9 cellular contexts compared by ENCODE assay signal in the genomic region with DNA sequence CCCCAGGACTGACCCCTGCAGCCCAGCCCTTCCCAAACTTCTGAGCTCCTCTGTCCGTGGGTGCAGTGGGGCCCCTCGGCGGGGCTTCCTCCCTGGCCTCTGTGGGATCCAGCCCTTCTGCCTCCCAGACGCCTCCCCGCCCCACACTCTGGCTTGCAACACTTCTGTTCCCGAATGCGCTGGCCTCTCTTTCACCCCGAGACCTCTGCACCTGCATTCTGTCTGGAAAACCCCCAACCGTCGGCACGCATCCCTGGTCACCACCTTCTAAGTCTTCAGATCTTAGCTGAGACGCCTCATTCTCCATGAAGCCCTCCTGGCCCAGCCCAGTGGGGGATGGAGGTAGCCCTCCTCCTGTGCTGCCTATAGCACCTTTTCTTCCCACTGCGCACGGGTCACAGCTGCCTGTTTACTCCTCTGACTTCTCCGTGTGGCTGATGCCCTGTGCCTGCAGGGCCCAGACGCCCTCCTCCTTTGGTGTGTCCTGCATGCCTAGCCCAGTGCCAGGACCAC. TPM values are rescaled to one million over a fixed set of nuclear protein-coding genes. Genes with fewer than 3 reads are reported as not detected.
A peak's percentile ranks its signal among the peaks of the same experiment; 100 is the strongest.
DNase-seq lines count a peak whose midpoint lies in the region; ATAC-seq and TF ChIP-seq lines count a peak whose summit lies in the region.
"Had no signal": no experiment of that assay in that cellular context is flagged by ENCODE, and none has a peak within 500 bp of the region (broad histone marks: within the 10 kb centered on the region; RNA-seq: fewer than 3 reads in every experiment).

No MANE protein-coding gene starts in this region.

- 42 to 51% (median 45%) methylated on average over 16 of the region's 16 CpGs for WGBS in stomach, 5 donors

- no peak for TF ChIP-seq POLR2A in stomach (IDR thresholded peaks at IDR 0.05)

- H3K36me3 Mint-ChIP-seq in activated T-cell treated with anti-CD3 and anti-CD28 coated beads, Interleukin-2, amount 50 U/mL, for 4 hours (ENCODE audit: insufficient read depth) = no peaks in the 10 kb centered on the region

- H3K27me3 ChIP-seq in right atrium auricular region (no peaks in the 10 kb centered on the region), stomach (peaks cover 0 to 16% (median 0%) of the 10 kb centered on the region in 3 donors)

- TF ChIP-seq EP300 in stomach (IDR thresholded peaks at IDR 0.05) = no peak

- peak; percentile 20 to 31 for ATAC-seq in activated T-cell treated with anti-CD3 and anti-CD28 coated beads, Interleukin-2, amount 50 U/mL, for 4 hours

- TF ChIP-seq CTCF in right atrium auricular region (IDR thresholded peaks at IDR 0.05) (no peak), stomach (IDR thresholded peaks at IDR 0.05) (no peak)

- peaks cover 0 to 39% of the 10 kb centered on the region in 2 donors for H3K4me1 ChIP-seq in right atrium auricular region
- H3K4me1 ChIP-seq in stomach = peaks cover 21 to 56% (median 33%) of the 10 kb centered on the region in 4 donors

- peak overlapping the region; percentile 40 for H3K4me3 Mint-ChIP-seq in activated T-cell treated with anti-CD3 and anti-CD28 coated beads, Interleukin-2, amount 50 U/mL, for 4 hours

- H3K9me3 Mint-ChIP-seq in activated T-cell treated with anti-CD3 and anti-CD28 coated beads, Interleukin-2, amount 50 U/mL, for 4 hours = no peaks in the 10 kb centered on the region

- H3K27me3 Mint-ChIP-seq in activated T-cell treated with anti-CD3 and anti-CD28 coated beads, Interleukin-2, amount 50 U/mL, for 4 hours (ENCODE audit: low read depth) = no peaks in the 10 kb centered on the region

- DNase-seq in activated T-cell treated with anti-CD3 and anti-CD28 coated beads, Interleukin-2, amount 50 U/mL, for 4 hours = no peak
- DNase-seq in activated T-cell treated with anti-CD3 and anti-CD28 coated beads for 4 hours (no peak), UCSD-AML1 (lab: John Stamatoyannopoulos, UW; ENCODE audit: unreplicated experiment) (peak; percentile 50), right atrium auricular region (ENCODE audit: low spot score) (no peak), stomach (peak; percentile 38), germinal center (ENCODE audit: low spot score) (no peak), NCI-H2029 treated with DMSO at 0.1 percent for 48 hours (lab: John Stamatoyannopoulos, UW) (no peak), cerebellar cortex (ENCODE audit: low spot score) (no peak)

- intact Hi-C loops in stomach (cut with DNase I; ENCODE audit: low total_unique reads) = loop anchor here (5.0 kb wide), 1 partner anchor 146 kb away; no protein-coding TSS in a partner anchor

- peaks cover 51% of the 10 kb centered on the region for H3K4me1 Mint-ChIP-seq in activated T-cell treated with anti-CD3 and anti-CD28 coated beads, Interleukin-2, amount 50 U/mL, for 4 hours (ENCODE audit: low read depth)

- H3K27ac ChIP-seq in right atrium auricular region (peak overlapping the region; percentile 27 to 55), stomach (peak overlapping the region in 4 of 5 donors; percentile 44 to 81 (median 66))
- H3K27ac ChIP-seq: VCaP had no signal

- no peak overlapping the region for H3K4me3 ChIP-seq in right atrium auricular region
- H3K4me3 ChIP-seq in stomach = no peak overlapping the region

- H3K9me3 ChIP-seq in right atrium auricular region (no peaks in the 10 kb centered on the region), stomach (no peaks in the 10 kb centered on the region)

- no peaks in the 10 kb centered on the region for H3K36me3 ChIP-seq in right atrium auricular region
- no peaks in the 10 kb centered on the region for H3K36me3 ChIP-seq in stomach

RNA-seq across cellular contexts. Expression of a gene that starts 26.4 kb away (rescaled TPM):
- not detected for total RNA-seq in activated T-cell treated with anti-CD3 and anti-CD28 coated beads, Interleukin-2, amount 50 U/mL, for 4 hours
- total RNA-seq in right atrium auricular region (not detected), stomach (not detected)
- not detected for polyA plus RNA-seq in stomach

RNA-seq across cellular contexts. Expression of a gene that starts 43.8 kb away (rescaled TPM):
- 1 to 10 TPM; 5.4 to 10.0 (median 8.5) TPM for total RNA-seq in activated T-cell treated with anti-CD3 and anti-CD28 coated beads, Interleukin-2, amount 50 U/mL, for 4 hours
- total RNA-seq in right atrium auricular region (1 to 10 TPM in 1 of 2 donors, not detected in 1; 3.7 TPM), stomach (10 to 100 TPM in 1 of 5 donors, 1 to 10 TPM in 3, not detected in 1; 3.9 to 10.5 (median 5.4) TPM)
- polyA plus RNA-seq in stomach = 10 to 100 TPM in 2 of 3 donors, 1 to 10 TPM in 1; 3.4 to 10.3 (median 10.1) TPM

Comparison
In these comparisons a context has a peak if more than half of its experiments do, and no peak if none do; other contexts are left out.
1. DNase-seq: peak in UCSD-AML1 (single experiment) and stomach (single experiment); none in activated T-cell treated with anti-CD3 and anti-CD28 coated beads, Interleukin-2, amount 50 U/mL, for 4 hours (single experiment), activated T-cell treated with anti-CD3 and anti-CD28 coated beads for 4 hours (single experiment), right atrium auricular region (single experiment), germinal center (single experiment), NCI-H2029 treated with DMSO at 0.1 percent for 48 hours (single experiment) and cerebellar cortex (single experiment).